In the genomic region with DNA sequence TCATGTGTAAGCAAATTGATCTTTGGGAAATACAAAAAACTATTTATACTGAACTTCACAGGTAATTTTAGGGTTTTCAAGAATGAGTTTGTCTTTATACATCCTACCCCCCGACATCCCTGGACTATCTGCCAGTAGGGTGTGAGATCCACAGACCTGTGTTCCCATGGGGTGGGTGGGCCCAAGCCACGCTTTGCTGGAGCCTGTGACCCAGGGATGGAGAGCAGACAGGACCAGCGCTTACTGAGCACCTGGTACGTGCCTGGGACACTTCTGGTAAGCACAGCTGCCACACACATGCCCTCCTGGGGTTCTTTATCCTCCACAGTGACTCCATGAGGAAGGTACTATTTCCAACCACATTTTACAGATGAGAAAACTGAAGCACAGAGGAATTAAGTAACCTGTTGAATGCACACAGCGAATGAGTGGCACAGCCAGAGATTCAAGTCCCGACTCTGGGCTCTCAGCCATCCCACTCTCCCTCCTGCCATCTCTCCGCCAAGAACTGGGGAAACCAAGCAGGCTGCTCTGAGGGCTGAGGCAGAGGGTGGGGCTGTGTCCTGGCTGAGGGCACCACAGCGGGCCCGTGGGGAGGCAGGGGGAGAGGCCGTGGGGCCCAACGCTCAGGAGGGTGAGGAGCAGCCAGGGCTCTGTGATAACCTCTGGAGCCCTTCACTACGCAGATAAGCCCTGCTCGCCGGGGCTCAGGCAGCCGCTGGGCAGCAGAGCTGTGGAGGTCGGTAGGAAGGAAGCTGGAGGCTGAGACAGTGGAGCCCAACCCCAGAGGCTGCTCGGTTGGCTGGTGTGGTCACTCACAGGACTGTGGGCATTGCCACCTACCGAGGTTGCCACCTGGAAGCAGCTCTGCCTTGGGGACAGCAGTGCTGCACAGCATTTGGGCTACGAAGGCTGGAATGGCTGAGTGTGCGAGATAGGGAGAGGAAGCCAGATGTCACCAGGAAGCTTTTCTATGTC, we compare ENCODE assay signal across 15 cellular contexts.
DNase-seq lines count a peak whose midpoint lies in the region; ATAC-seq and TF ChIP-seq lines count a peak whose summit lies in the region.
"Had no signal": no experiment of that assay in that cellular context is flagged by ENCODE, and none has a peak within 500 bp of the region (broad histone marks: within the 10 kb centered on the region; RNA-seq: fewer than 3 reads in every experiment).

No MANE protein-coding gene starts in this region.

- intact Hi-C loops in Panc1 (cut with micrococcal nuclease; ENCODE audit: unreplicated experiment): no loop called here
- intact Hi-C loops in lower lobe of right lung (cut with DNase I): no loop called here
- intact Hi-C loops in upper lobe of right lung (cut with DNase I): no loop called here
- intact Hi-C loops in activated CD4-positive, alpha-beta T cell treated with anti-CD3 and anti-CD28 coated beads for 36 hours (cut with DNase I, micrococcal nuclease): no loop called here

- in situ Hi-C loops in Panc1 (cut with HindIII; ENCODE audit: low pct_unique_long_range_greater_than_20kb, low sequenced_read_pairs): no loop called here

- H3K4me3 Mint-ChIP-seq in endodermal cell: no peak overlapping the region
- H3K4me3 Mint-ChIP-seq in activated CD4-positive, alpha-beta T cell treated with anti-CD3 and anti-CD28 coated beads for 36 hours: no peak overlapping the region
- H3K4me3 Mint-ChIP-seq: activated naive CD4-positive, alpha-beta T cell treated with anti-CD3 and anti-CD28 coated beads, Interleukin-2, amount 10 ng/mL, durations not matched to agents 7 days and 5 days had no signal

- H3K9me3 Mint-ChIP-seq in endodermal cell: no peaks in the 10 kb centered on the region
- no peaks in the 10 kb centered on the region for H3K9me3 Mint-ChIP-seq in activated CD4-positive, alpha-beta T cell treated with anti-CD3 and anti-CD28 coated beads for 36 hours (ENCODE audit: low read depth)
- H3K9me3 Mint-ChIP-seq: activated naive CD4-positive, alpha-beta T cell treated with anti-CD3 and anti-CD28 coated beads, Interleukin-2, amount 10 ng/mL, durations not matched to agents 7 days and 5 days had no signal

- peaks cover 11% of the 10 kb centered on the region; the same call in 1 of the 2 replicates for H3K27me3 ChIP-seq in Panc1 (ENCODE audit: control insufficient read depth, insufficient read depth, low read length)
- peaks cover 8% of the 10 kb centered on the region for H3K27me3 ChIP-seq in endodermal cell (ENCODE audit: control insufficient read depth, insufficient read depth, low read length, poor library complexity, severe bottlenecking)
- H3K27me3 ChIP-seq in lower lobe of right lung (ENCODE audit: low read depth): peaks cover 6% of the 10 kb centered on the region
- no peaks in the 10 kb centered on the region for H3K27me3 ChIP-seq in upper lobe of right lung

- H3K9ac ChIP-seq in endodermal cell (ENCODE audit: extremely low read depth, low read length, poor library complexity, severe bottlenecking): no peak overlapping the region
- H3K9ac ChIP-seq: KMS-11 had no signal

- TF ChIP-seq CTCF in Panc1 (IDR thresholded peaks at IDR 0.05): no peak
- TF ChIP-seq CTCF in endodermal cell (conservative IDR thresholded peaks at IDR 0.05): no peak
- no peak for TF ChIP-seq CTCF in lower lobe of right lung (IDR thresholded peaks at IDR 0.05)
- TF ChIP-seq CTCF in upper lobe of right lung (IDR thresholded peaks at IDR 0.05): no peak

- ATAC-seq in Panc1: peak; percentile 51; the same call in 1 of the 2 replicates
- peak; percentile 23 to 44 for ATAC-seq in lower lobe of right lung
- ATAC-seq in upper lobe of right lung: peak; percentile 63
- ATAC-seq in activated CD4-positive, alpha-beta T cell treated with anti-CD3 and anti-CD28 coated beads for 36 hours: no peak
- no peak for ATAC-seq in HG03025 (IDR thresholded peaks at IDR 0.05; ENCODE audit: low FRiP score, unreplicated experiment)

- no TSS peak for BruUV-seq in Panc1 (replicated peaks; lab: Mats Ljungman, UMichigan)

- H3K4me3 ChIP-seq in Panc1 (ENCODE audit: low read depth in 2 of 2, low read length in 2 of 2): no peak overlapping the region
- H3K4me3 ChIP-seq in endodermal cell (ENCODE audit: low read length): no peak overlapping the region
- no peak overlapping the region for H3K4me3 ChIP-seq in lower lobe of right lung
- no peak overlapping the region for H3K4me3 ChIP-seq in upper lobe of right lung

- H3K27ac Mint-ChIP-seq in endodermal cell: no peak overlapping the region
- no peak overlapping the region for H3K27ac Mint-ChIP-seq in activated CD4-positive, alpha-beta T cell treated with anti-CD3 and anti-CD28 coated beads for 36 hours
- H3K27ac Mint-ChIP-seq: activated naive CD4-positive, alpha-beta T cell treated with anti-CD3 and anti-CD28 coated beads, Interleukin-2, amount 10 ng/mL, durations not matched to agents 7 days and 5 days had no signal

- WGBS in endodermal cell (ENCODE audit: insufficient coverage in 1 of 2, insufficient read length in 1 of 2), 2 experiments: 86 to 88% methylated on average over 15 to 19 of the region's 20 CpGs

- peaks cover 26% of the 10 kb centered on the region for H3K4me1 Mint-ChIP-seq in endodermal cell
- no peaks in the 10 kb centered on the region for H3K4me1 Mint-ChIP-seq in activated CD4-positive, alpha-beta T cell treated with anti-CD3 and anti-CD28 coated beads for 36 hours
- H3K4me1 Mint-ChIP-seq: activated naive CD4-positive, alpha-beta T cell treated with anti-CD3 and anti-CD28 coated beads, Interleukin-2, amount 10 ng/mL, durations not matched to agents 7 days and 5 days had no signal

- H3K4me1 ChIP-seq in Panc1 (ENCODE audit: control insufficient read depth, insufficient read depth, low read length): no peaks in the 10 kb centered on the region
- H3K4me1 ChIP-seq in endodermal cell (ENCODE audit: control insufficient read depth, insufficient read depth, low read length): peaks cover 8% of the 10 kb centered on the region
- H3K4me1 ChIP-seq in lower lobe of right lung: no peaks in the 10 kb centered on the region
- H3K4me1 ChIP-seq in upper lobe of right lung: no peaks in the 10 kb centered on the region

- POLR2A ChIA-PET in Panc1 (lab: Charles Lee): no interaction called here
- POLR2A ChIA-PET in activated CD4-positive, alpha-beta T cell treated with anti-CD3 and anti-CD28 coated beads for 36 hours (lab: Charles Lee): no interaction called here

- no peaks in the 10 kb centered on the region for H3K36me3 Mint-ChIP-seq in endodermal cell (ENCODE audit: low read depth)
- no peaks in the 10 kb centered on the region for H3K36me3 Mint-ChIP-seq in activated CD4-positive, alpha-beta T cell treated with anti-CD3 and anti-CD28 coated beads for 36 hours (ENCODE audit: low read depth)
- H3K36me3 Mint-ChIP-seq: activated naive CD4-positive, alpha-beta T cell treated with anti-CD3 and anti-CD28 coated beads, Interleukin-2, amount 10 ng/mL, durations not matched to agents 7 days and 5 days had no signal

- CTCF ChIA-PET in Panc1 (lab: Charles Lee): interaction anchor here (0.9 kb wide), 1 partner anchor 1058 kb away, joined by 3 read pairs; a partner anchor contains a TSS
- CTCF ChIA-PET in activated CD4-positive, alpha-beta T cell treated with anti-CD3 and anti-CD28 coated beads for 36 hours (lab: Charles Lee): no interaction called here

- H3K9me3 ChIP-seq in Panc1 (ENCODE audit: control insufficient read depth, insufficient read depth, low read depth, low read length) (no peaks in the 10 kb centered on the region), endodermal cell (ENCODE audit: control insufficient read depth, low read length) (no peaks in the 10 kb centered on the region), lower lobe of right lung (no peaks in the 10 kb centered on the region), upper lobe of right lung (no peaks in the 10 kb centered on the region)

- DNase-seq in Panc1 (ENCODE audit: low read depth, low spot score) (no peak), endodermal cell (peak; percentile 55), lower lobe of right lung (no peak), upper lobe of right lung (peak; percentile 60), NCI-H1105 treated with DMSO at 0.1 percent for 48 hours (lab: John Stamatoyannopoulos, UW) (no peak)
- DNase-seq in activated CD4-positive, alpha-beta T cell treated with anti-CD3 and anti-CD28 coated beads for 36 hours: no peak
- DNase-seq: activated naive CD4-positive, alpha-beta T cell treated with anti-CD3 and anti-CD28 coated beads, Interleukin-2, amount 10 ng/mL, durations not matched to agents 7 days and 5 days; dermis blood vessel endothelial cell; DMS79; NCI-H1417 treated with DMSO at 0.1 percent for 48 hours; NCI-H226; WERI-Rb-1 had no signal

- H3K36me3 ChIP-seq in Panc1 (ENCODE audit: control insufficient read depth, insufficient read depth, low read length): no peaks in the 10 kb centered on the region
- H3K36me3 ChIP-seq in endodermal cell (ENCODE audit: control insufficient read depth, insufficient read depth, low read length): no peaks in the 10 kb centered on the region
- H3K36me3 ChIP-seq in lower lobe of right lung: no peaks in the 10 kb centered on the region
- no peaks in the 10 kb centered on the region for H3K36me3 ChIP-seq in upper lobe of right lung
- H3K36me3 ChIP-seq: WERI-Rb-1 had no signal

- H3K27me3 Mint-ChIP-seq in endodermal cell (ENCODE audit: insufficient read depth): peaks cover 7% of the 10 kb centered on the region
- peaks cover 2% of the 10 kb centered on the region for H3K27me3 Mint-ChIP-seq in activated CD4-positive, alpha-beta T cell treated with anti-CD3 and anti-CD28 coated beads for 36 hours

- H3K27ac ChIP-seq in Panc1 (ENCODE audit: low read length) (no peak overlapping the region), endodermal cell (ENCODE audit: low read depth, low read length) (no peak overlapping the region), lower lobe of right lung (no peak overlapping the region), upper lobe of right lung (no peak overlapping the region)
- H3K27ac ChIP-seq: C4-2B, KMS-11, WERI-Rb-1 had no signal

Comparison
In these comparisons a context has a peak if more than half of its experiments do, and no peak if none do; other contexts are left out.
1. ATAC-seq: peak in Panc1 (single experiment), lower lobe of right lung (2 of 2) and upper lobe of right lung (single experiment); none in activated CD4-positive, alpha-beta T cell treated with anti-CD3 and anti-CD28 coated beads for 36 hours (single experiment) and HG03025 (single experiment).
2. DNase-seq: peak in endodermal cell (single experiment) and upper lobe of right lung (single experiment); none in Panc1 (single experiment), lower lobe of right lung (single experiment), activated CD4-positive, alpha-beta T cell treated with anti-CD3 and anti-CD28 coated beads for 36 hours (single experiment) and NCI-H1105 treated with DMSO at 0.1 percent for 48 hours (single experiment).